16 cellular contexts compared by ENCODE assay signal in genomic region chr14:53042480-53042879, GRCh38.
DNase-seq lines count a peak whose midpoint lies in the region; ATAC-seq and TF ChIP-seq lines count a peak whose summit lies in the region.
"Had no signal": no experiment of that assay in that cellular context is flagged by ENCODE, and none has a peak within 500 bp of the region (broad histone marks: within the 10 kb centered on the region; RNA-seq: fewer than 3 reads in every experiment).

No MANE protein-coding gene starts in this region.

- H3F3A ChIP-seq in smooth muscle cell (ENCODE audit: low read depth): peaks cover 10% of the 10 kb centered on the region

- no peak overlapping the region for H3K9ac ChIP-seq in smooth muscle cell (ENCODE audit: low read depth)

- H3K9me3 ChIP-seq in SJSA1 (replicated peaks): no peaks in the 10 kb centered on the region
- no peaks in the 10 kb centered on the region for H3K9me3 ChIP-seq in esophagus muscularis mucosa
- no peaks in the 10 kb centered on the region for H3K9me3 ChIP-seq in smooth muscle cell (replicated peaks; ENCODE audit: low read depth)
- H3K9me3 ChIP-seq in CD4-positive, alpha-beta T cell (ENCODE audit: control insufficient read depth, low read length): no peaks in the 10 kb centered on the region
- H3K9me3 ChIP-seq in ovary: no peaks in the 10 kb centered on the region
- H3K9me3 ChIP-seq: prostate gland had no signal

- TF ChIP-seq CTCF in esophagus muscularis mucosa (IDR thresholded peaks at IDR 0.05) (no peak), smooth muscle cell (IDR thresholded peaks at IDR 0.05; ENCODE audit: borderline replicate concordance, insufficient read depth, poor library complexity, severe bottlenecking) (no peak), ovary (IDR thresholded peaks at IDR 0.05) (no peak)
- no peak for TF ChIP-seq CTCF in CD4-positive, alpha-beta T cell (IDR thresholded peaks at IDR 0.05)

- TF ChIP-seq EP300 in esophagus muscularis mucosa (IDR thresholded peaks at IDR 0.05): no peak
- no peak for TF ChIP-seq EP300 in ovary (IDR thresholded peaks at IDR 0.05)

- no peaks in the 10 kb centered on the region for H3K27me3 Mint-ChIP-seq in CD4-positive, alpha-beta T cell
- H3K27me3 Mint-ChIP-seq: activated T-helper 17 cell treated with anti-CD3 and anti-CD28 coated beads, Interleukin-2, amount 50 U/mL, for 72 hours; B cell had no signal

- H3K27me3 ChIP-seq in SJSA1 (replicated peaks) (no peaks in the 10 kb centered on the region), esophagus muscularis mucosa (no peaks in the 10 kb centered on the region), smooth muscle cell (ENCODE audit: low read depth) (no peaks in the 10 kb centered on the region), ovary (no peaks in the 10 kb centered on the region)
- no peaks in the 10 kb centered on the region for H3K27me3 ChIP-seq in CD4-positive, alpha-beta T cell (ENCODE audit: control insufficient read depth, insufficient read depth, low read length)

- H3K4me1 ChIP-seq in SJSA1 (replicated peaks) (peaks cover 45% of the 10 kb centered on the region), esophagus muscularis mucosa (peaks cover 37 to 45% (median 41%) of the 10 kb centered on the region in 4 donors), smooth muscle cell (ENCODE audit: low read depth) (peaks cover 8% of the 10 kb centered on the region), ovary (ENCODE audit: insufficient read depth) (peaks cover 10% of the 10 kb centered on the region)
- H3K4me1 ChIP-seq: prostate gland had no signal

- POLR2A ChIA-PET in CD4-positive, alpha-beta T cell (lab: Charles Lee): no interaction called here

- peak; percentile 94 for ATAC-seq in left lobe of liver
- no peak for ATAC-seq in CD4-positive, alpha-beta T cell (ENCODE audit: poor library complexity)
- ATAC-seq: activated T-helper 17 cell treated with anti-CD3 and anti-CD28 coated beads, Interleukin-2, amount 50 U/mL, for 72 hours had no signal

- peaks cover 92% of the 10 kb centered on the region for H3K36me3 Mint-ChIP-seq in CD4-positive, alpha-beta T cell (ENCODE audit: low read depth)

- no peaks in the 10 kb centered on the region for H3K4me1 Mint-ChIP-seq in CD4-positive, alpha-beta T cell (ENCODE audit: low read depth)
- H3K4me1 Mint-ChIP-seq: B cell had no signal

- TF ChIP-seq POLR2A in esophagus muscularis mucosa (IDR thresholded peaks at IDR 0.05; ENCODE audit: low read depth): no peak
- no peak for TF ChIP-seq POLR2A in ovary (IDR thresholded peaks at IDR 0.05)

- H3K27ac Mint-ChIP-seq in CD4-positive, alpha-beta T cell: no peak overlapping the region
- H3K27ac Mint-ChIP-seq: B cell had no signal

- no peak overlapping the region for H3K4me3 ChIP-seq in SJSA1
- peak overlapping the region in 3 of 4 donors; percentile 16 to 34 (median 18) for H3K4me3 ChIP-seq in esophagus muscularis mucosa
- peak overlapping the region; percentile 17 for H3K4me3 ChIP-seq in smooth muscle cell
- no peak overlapping the region for H3K4me3 ChIP-seq in ovary
- H3K4me3 ChIP-seq: prostate gland had no signal

- DNase-seq in SJSA1 (ENCODE audit: low read depth in 1 of 2, low spot score in 2 of 2) (no peak), esophagus muscularis mucosa (ENCODE audit: extremely low spot score) (no peak), left lobe of liver (ENCODE audit: low spot score) (peak; percentile 60), smooth muscle cell (lab: John Stamatoyannopoulos, UW; ENCODE audit: unreplicated experiment) (no peak), DMS153 treated with DMSO at 0.1 percent for 48 hours (lab: John Stamatoyannopoulos, UW; ENCODE audit: unreplicated experiment) (no peak), ovary (no peak)
- no peak for DNase-seq in CD4-positive, alpha-beta T cell
- no peak for DNase-seq in stimulated activated CD4-positive, alpha-beta T cell treated with anti-CD3 and anti-CD28 coated beads, Interleukin-2, amount 100 ng/mL, for 48 hours
- DNase-seq: foreskin fibroblast; NCI-H187; NCI-H510A; stimulated activated CD4-positive, alpha-beta T cell treated with anti-CD3 and anti-CD28 coated beads, Interleukin-2, amount 100 ng/mL, for 24 hours; stimulated activated CD8-positive, alpha-beta memory T cell treated with anti-CD3 and anti-CD28 coated beads, Interleukin-4, amount 100 ng/mL, for 48 hours had no signal

- no peak overlapping the region for H2AFZ ChIP-seq in smooth muscle cell (ENCODE audit: low read depth)

- H3K4me3 Mint-ChIP-seq in CD4-positive, alpha-beta T cell: no peak overlapping the region
- H3K4me3 Mint-ChIP-seq: activated T-helper 17 cell treated with anti-CD3 and anti-CD28 coated beads, Interleukin-2, amount 50 U/mL, for 72 hours; B cell had no signal

- peak overlapping the region; percentile 61 for H3K4me2 ChIP-seq in smooth muscle cell

- H3K36me3 ChIP-seq in SJSA1: no peaks in the 10 kb centered on the region; the same call in 1 of the 2 replicates
- peaks cover 0 to 8% (median 0%) of the 10 kb centered on the region in 4 donors for H3K36me3 ChIP-seq in esophagus muscularis mucosa
- H3K36me3 ChIP-seq in smooth muscle cell (ENCODE audit: low read depth): no peaks in the 10 kb centered on the region
- H3K36me3 ChIP-seq in ovary: no peaks in the 10 kb centered on the region
- H3K36me3 ChIP-seq: prostate gland had no signal

- intact Hi-C loops in esophagus muscularis mucosa (cut with DNase I) (no loop called here), ovary (cut with DNase I) (no loop called here)
- intact Hi-C loops in CD4-positive, alpha-beta T cell (cut with DNase I, micrococcal nuclease): no loop called here

- WGBS in esophagus muscularis mucosa: 18% methylated on average over 4 of the region's 4 CpGs
- 64% methylated on average over 4 of the region's 4 CpGs for WGBS in smooth muscle cell (ENCODE audit: low lambda C conversion rate)
- WGBS in ovary, 3 donors: 10 to 14% (median 11%) methylated on average over 4 of the region's 4 CpGs

- CTCF ChIA-PET in CD4-positive, alpha-beta T cell (lab: Charles Lee): interaction anchor here (1.0 kb wide), 1 partner anchor 12 kb away, joined by 3 read pairs; no protein-coding TSS in a partner anchor

- H3K27ac ChIP-seq in SJSA1 (peak overlapping the region; percentile 61; the same call in 1 of the 2 replicates), esophagus muscularis mucosa (replicated peaks in 1 of 4) (peak overlapping the region; percentile 64 to 71 (median 68)), smooth muscle cell (ENCODE audit: low read depth) (peak overlapping the region; percentile 84), ovary (peak overlapping the region in 1 of 2 donors; percentile 42)
- no peak overlapping the region for H3K27ac ChIP-seq in CD4-positive, alpha-beta T cell (ENCODE audit: low read depth, low read length)
- H3K27ac ChIP-seq: prostate gland had no signal

- no peaks in the 10 kb centered on the region for H3K79me2 ChIP-seq in smooth muscle cell (ENCODE audit: low read depth)

- H3K9me3 Mint-ChIP-seq in CD4-positive, alpha-beta T cell: no peaks in the 10 kb centered on the region
- H3K9me3 Mint-ChIP-seq: activated T-helper 17 cell treated with anti-CD3 and anti-CD28 coated beads, Interleukin-2, amount 50 U/mL, for 72 hours had no signal

- no peaks in the 10 kb centered on the region for H4K20me1 ChIP-seq in smooth muscle cell (ENCODE audit: low read depth)

Comparison
In these comparisons a context has a peak if more than half of its experiments do, and no peak if none do; other contexts are left out.
1. H3K4me3 ChIP-seq: peak in esophagus muscularis mucosa (3 of 4) and smooth muscle cell (single experiment); none in SJSA1 (single experiment) and ovary (single experiment).